In the genomic region with DNA sequence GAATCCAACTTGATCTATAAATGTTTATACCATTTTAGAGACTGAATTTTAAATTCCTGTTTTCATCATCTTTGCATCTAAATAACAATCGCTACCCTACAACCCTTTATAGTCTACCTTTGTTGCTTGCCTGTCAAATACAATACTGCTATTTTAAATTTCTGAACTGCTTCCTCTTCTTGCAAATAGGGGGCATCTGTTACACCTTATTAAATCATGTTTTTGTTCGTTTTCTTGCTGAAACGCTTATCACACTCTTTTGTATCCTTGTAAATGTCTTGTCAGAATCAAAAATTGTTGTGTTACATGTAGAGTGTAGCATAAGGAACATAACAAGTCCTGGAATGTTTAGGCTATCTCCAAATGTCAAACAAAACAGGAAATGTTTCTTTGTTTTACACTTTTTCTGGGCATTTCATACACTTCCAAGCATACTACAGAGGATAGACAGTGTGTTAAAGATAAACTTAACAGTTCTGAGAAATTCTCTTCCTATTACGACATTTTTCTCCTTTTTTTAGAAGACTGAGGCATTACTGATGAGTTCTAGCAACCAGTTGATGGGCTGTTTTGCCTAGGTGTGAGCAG, we compare ENCODE assay signal across 24 cellular contexts.
DNase-seq lines count a peak whose midpoint lies in the region; ATAC-seq and TF ChIP-seq lines count a peak whose summit lies in the region.
"Had no signal": no experiment of that assay in that cellular context is flagged by ENCODE, and none has a peak within 500 bp of the region (broad histone marks: within the 10 kb centered on the region; RNA-seq: fewer than 3 reads in every experiment).

No MANE protein-coding gene starts in this region.

- intact Hi-C loops in OCI-LY7 (cut with micrococcal nuclease; ENCODE audit: unreplicated experiment): no loop called here

- peak overlapping the region; percentile 68 for H3K27ac Mint-ChIP-seq in endodermal cell
- H3K27ac Mint-ChIP-seq in mesothelial cell of epicardium: peak overlapping the region; percentile 92
- H3K27ac Mint-ChIP-seq: activated CD4-positive, alpha-beta memory T cell treated with anti-CD3 and anti-CD28 coated beads for 36 hours; activated naive CD8-positive, alpha-beta T cell treated with anti-CD3 and anti-CD28 coated beads, Interleukin-2, amount 10 ng/mL, durations not matched to agents 7 days and 5 days; activated T-helper 2 cell treated with anti-CD3 and anti-CD28 coated beads, Interferon-gamma antibody, Interleukin-2, Interleukin-4, amounts not matched to agents 10 μg/mL and 5 μg/mL and 100 μg/mL, durations not matched to agents 14 hours and 24 hours and 36 hours; T-cell; type B pancreatic cell had no signal

- H3K4me3 ChIP-seq in HUES48 (ENCODE audit: low read depth, low read length): peak overlapping the region; percentile 2; the same call in 1 of the 2 replicates
- H3K4me3 ChIP-seq in OCI-LY7 (ENCODE audit: low read depth, low read length, poor library complexity, severe bottlenecking): no peak overlapping the region
- H3K4me3 ChIP-seq in endodermal cell (ENCODE audit: low read length): no peak overlapping the region
- no peak overlapping the region for H3K4me3 ChIP-seq in suprapubic skin
- H3K4me3 ChIP-seq: GM23248 had no signal

- TF ChIP-seq CTCF in OCI-LY7 (conservative IDR thresholded peaks at IDR 0.05; ENCODE audit: low read length) (0 out of 2 replicates have a peak, but pooled peaks have one; percentile 16), endodermal cell (conservative IDR thresholded peaks at IDR 0.05) (peak; percentile 35), mesothelial cell of epicardium (IDR thresholded peaks at IDR 0.05; ENCODE audit: unreplicated experiment) (no peak), suprapubic skin (IDR thresholded peaks at IDR 0.05) (no peak)

- H3K9me2 ChIP-seq in OCI-LY7 (ENCODE audit: insufficient read depth, low read length): no peaks in the 10 kb centered on the region

- H3K9me3 Mint-ChIP-seq in endodermal cell (peaks cover 4% of the 10 kb centered on the region), mesothelial cell of epicardium (peaks cover 21% of the 10 kb centered on the region)

- peaks cover 25% of the 10 kb centered on the region for H3K4me1 ChIP-seq in HUES48 (ENCODE audit: control insufficient read depth, insufficient read depth, low read length)
- no peaks in the 10 kb centered on the region for H3K4me1 ChIP-seq in OCI-LY7 (ENCODE audit: insufficient read depth, low read length, poor library complexity, severe bottlenecking)
- no peaks in the 10 kb centered on the region for H3K4me1 ChIP-seq in endodermal cell (ENCODE audit: control insufficient read depth, insufficient read depth, low read length)
- H3K4me1 ChIP-seq in suprapubic skin: no peaks in the 10 kb centered on the region

- no peaks in the 10 kb centered on the region for H3K27me3 Mint-ChIP-seq in endodermal cell (ENCODE audit: insufficient read depth)
- no peaks in the 10 kb centered on the region for H3K27me3 Mint-ChIP-seq in mesothelial cell of epicardium (ENCODE audit: low read depth)
- H3K27me3 Mint-ChIP-seq: activated CD4-positive, alpha-beta memory T cell treated with anti-CD3 and anti-CD28 coated beads for 36 hours; activated naive CD8-positive, alpha-beta T cell treated with anti-CD3 and anti-CD28 coated beads, Interleukin-2, amount 10 ng/mL, durations not matched to agents 7 days and 5 days; CD4-positive, CD25-positive, alpha-beta regulatory T cell; T-cell; type B pancreatic cell had no signal

- POLR2A ChIA-PET in OCI-LY7 (lab: Charles Lee): no interaction called here

- no peaks in the 10 kb centered on the region for H4K20me1 ChIP-seq in OCI-LY7 (ENCODE audit: insufficient read depth, low read length)

- H3K27me3 ChIP-seq in HUES48 (ENCODE audit: control insufficient read depth, insufficient read depth, low read length) (no peaks in the 10 kb centered on the region), endodermal cell (ENCODE audit: control insufficient read depth, insufficient read depth, low read length, poor library complexity, severe bottlenecking) (no peaks in the 10 kb centered on the region), suprapubic skin (no peaks in the 10 kb centered on the region)

- 17 to 66% methylated on average over 1 to 4 of the region's 4 CpGs for WGBS in endodermal cell (ENCODE audit: insufficient coverage in 1 of 2, insufficient read length in 1 of 2), 2 experiments
- 39% methylated on average over 4 of the region's 4 CpGs for WGBS in suprapubic skin

- DNase-seq in OCI-LY7 (ENCODE audit: low spot score): no peak
- no peak for DNase-seq in endodermal cell
- DNase-seq in mesothelial cell of epicardium (ENCODE audit: low spot score in 2 of 2, unreplicated experiment in 2 of 2): no peak
- DNase-seq in DMS114 treated with DMSO at 0.1 percent for 48 hours (lab: John Stamatoyannopoulos, UW; ENCODE audit: unreplicated experiment): no peak
- no peak for DNase-seq in suprapubic skin (ENCODE audit: low spot score in 2 of 2)
- DNase-seq in activated naive CD4-positive, alpha-beta T cell treated with anti-CD3 and anti-CD28 coated beads, Interleukin-2, amount 50 U/mL, for 16 hours: no peak
- DNase-seq: activated CD4-positive, alpha-beta memory T cell treated with anti-CD3 and anti-CD28 coated beads for 36 hours; activated naive CD8-positive, alpha-beta T cell treated with anti-CD3 and anti-CD28 coated beads, Interleukin-2, amount 10 ng/mL, durations not matched to agents 7 days and 5 days; CD4-positive, CD25-positive, alpha-beta regulatory T cell; erythroblast; GM23248; hippocampal formation; islet precursor cell; NCI-H1092; NCI-H187; NCI-H526 treated with DMSO at 0.1 percent for 48 hours; SHP77; stimulated activated CD8-positive, alpha-beta memory T cell treated with anti-CD3 and anti-CD28 coated beads, Interleukin-4, amount 100 ng/mL, for 48 hours; T-cell had no signal

- peaks cover 2% of the 10 kb centered on the region for H3K36me3 Mint-ChIP-seq in endodermal cell (ENCODE audit: low read depth)
- peaks cover 9% of the 10 kb centered on the region for H3K36me3 Mint-ChIP-seq in mesothelial cell of epicardium
- H3K36me3 Mint-ChIP-seq: activated CD4-positive, alpha-beta memory T cell treated with anti-CD3 and anti-CD28 coated beads for 36 hours; activated naive CD8-positive, alpha-beta T cell treated with anti-CD3 and anti-CD28 coated beads, Interleukin-2, amount 10 ng/mL, durations not matched to agents 7 days and 5 days; CD4-positive, CD25-positive, alpha-beta regulatory T cell; T-cell; type B pancreatic cell had no signal

- H3K4me3 Mint-ChIP-seq in endodermal cell (no peak overlapping the region), mesothelial cell of epicardium (no peak overlapping the region)
- H3K4me3 Mint-ChIP-seq: activated CD4-positive, alpha-beta memory T cell treated with anti-CD3 and anti-CD28 coated beads for 36 hours; activated naive CD8-positive, alpha-beta T cell treated with anti-CD3 and anti-CD28 coated beads, Interleukin-2, amount 10 ng/mL, durations not matched to agents 7 days and 5 days; CD4-positive, CD25-positive, alpha-beta regulatory T cell; T-cell; type B pancreatic cell had no signal

- no peak overlapping the region for H3K4me2 ChIP-seq in OCI-LY7 (ENCODE audit: low read length)

- no peaks in the 10 kb centered on the region for H3K36me3 ChIP-seq in HUES48 (ENCODE audit: control insufficient read depth, insufficient read depth, low read length)
- no peaks in the 10 kb centered on the region for H3K36me3 ChIP-seq in OCI-LY7 (ENCODE audit: insufficient read depth, low read length)
- no peaks in the 10 kb centered on the region for H3K36me3 ChIP-seq in endodermal cell (ENCODE audit: control insufficient read depth, insufficient read depth, low read length)
- H3K36me3 ChIP-seq in suprapubic skin: no peaks in the 10 kb centered on the region

- no peak overlapping the region for H3K9ac ChIP-seq in HUES48 (ENCODE audit: low read depth, low read length)
- no peak overlapping the region for H3K9ac ChIP-seq in endodermal cell (ENCODE audit: extremely low read depth, low read length, poor library complexity, severe bottlenecking)
- H3K9ac ChIP-seq: GM23248 had no signal

- BruUV-seq in OCI-LY7 (replicated peaks; lab: Mats Ljungman, UMichigan): no TSS peak

- H3K79me2 ChIP-seq in OCI-LY7 (ENCODE audit: insufficient read depth, low read depth, low read length): no peaks in the 10 kb centered on the region

- no peak for TF ChIP-seq EP300 in suprapubic skin (IDR thresholded peaks at IDR 0.05)

- H2AFZ ChIP-seq in OCI-LY7 (ENCODE audit: low read length): no peak overlapping the region
- H2AFZ ChIP-seq: GM23248 had no signal

- no peak for ATAC-seq in GM18519 (IDR thresholded peaks at IDR 0.05; ENCODE audit: low FRiP score, unreplicated experiment)
- ATAC-seq: activated CD4-positive, CD25-positive, alpha-beta regulatory T cell treated with anti-CD3 and anti-CD28 coated beads, Interleukin-2, amount 50 U/mL, for 24 hours; T-cell had no signal

- TF ChIP-seq POLR2A in suprapubic skin (IDR thresholded peaks at IDR 0.05): no peak

- H3K27ac ChIP-seq in HUES48 (ENCODE audit: low read depth, low read length): no peak overlapping the region
- no peak overlapping the region for H3K27ac ChIP-seq in OCI-LY7 (ENCODE audit: low read depth, low read length, poor library complexity, severe bottlenecking)
- no peak overlapping the region for H3K27ac ChIP-seq in endodermal cell (ENCODE audit: low read depth, low read length)
- H3K27ac ChIP-seq in suprapubic skin: no peak overlapping the region
- H3K27ac ChIP-seq: GM23248 had no signal

- CTCF ChIA-PET in OCI-LY7 (lab: Charles Lee; ENCODE audit: unreplicated experiment): no interaction called here

- H3K9me3 ChIP-seq in HUES48 (ENCODE audit: control insufficient read depth, insufficient read depth, low read length) (peaks cover 4% of the 10 kb centered on the region; the same call in 1 of the 2 replicates), OCI-LY7 (ENCODE audit: low read length) (peaks cover 4% of the 10 kb centered on the region; the same call in 1 of the 2 replicates), endodermal cell (ENCODE audit: control insufficient read depth, low read length) (peaks cover 6% of the 10 kb centered on the region), suprapubic skin (peaks cover 29% of the 10 kb centered on the region)

- H3K4me1 Mint-ChIP-seq in endodermal cell: peaks cover 7% of the 10 kb centered on the region
- peaks cover 44% of the 10 kb centered on the region for H3K4me1 Mint-ChIP-seq in mesothelial cell of epicardium
- H3K4me1 Mint-ChIP-seq: activated naive CD8-positive, alpha-beta T cell treated with anti-CD3 and anti-CD28 coated beads, Interleukin-2, amount 10 ng/mL, durations not matched to agents 7 days and 5 days; CD4-positive, CD25-positive, alpha-beta regulatory T cell; T-cell had no signal

Comparison
In these comparisons a context has a peak if more than half of its experiments do, and no peak if none do; other contexts are left out.
1. CTCF ChIP-seq: peak in OCI-LY7 (single experiment) and endodermal cell (single experiment); none in mesothelial cell of epicardium (single experiment) and suprapubic skin (0 of 2).